8 cellular contexts compared by ENCODE assay signal in the genomic region with DNA sequence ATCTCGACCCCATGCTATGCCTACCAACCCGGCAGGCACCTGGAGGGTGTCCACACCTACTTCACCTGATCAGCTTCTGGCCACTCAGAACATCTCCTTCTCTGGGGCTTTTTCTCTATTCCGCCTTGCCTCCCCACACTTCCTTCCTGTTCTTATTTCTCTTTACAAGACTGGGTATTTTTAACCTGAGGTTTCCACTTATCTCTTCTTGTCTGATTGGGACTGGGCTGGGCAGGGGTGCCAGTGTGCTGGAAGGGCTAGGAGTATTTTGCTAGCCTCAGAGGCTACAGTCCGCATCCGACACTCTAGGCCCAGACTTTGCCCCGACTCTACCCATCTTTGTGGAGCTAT. TPM values are rescaled to one million over a fixed set of nuclear protein-coding genes. Genes with fewer than 3 reads are reported as not detected.
DNase-seq lines count a peak whose midpoint lies in the region; ATAC-seq and TF ChIP-seq lines count a peak whose summit lies in the region.
"Had no signal": no experiment of that assay in that cellular context is flagged by ENCODE, and none has a peak within 500 bp of the region (broad histone marks: within the 10 kb centered on the region; RNA-seq: fewer than 3 reads in every experiment).

No MANE protein-coding gene starts in this region.

- POLR2A ChIA-PET in activated CD4-positive, alpha-beta T cell treated with anti-CD3 and anti-CD28 coated beads, Interleukin-2, amount 10 ng/mL, durations not matched to agents 7 days and 5 days (lab: Charles Lee) = interaction anchor here (0.5 kb wide), 1 partner anchor 178 kb away, joined by 3 read pairs; a partner anchor contains a TSS

- no peak for TF ChIP-seq POLR2A in heart left ventricle (IDR thresholded peaks at IDR 0.05)

- H3K9me3 ChIP-seq in heart left ventricle = no peaks in the 10 kb centered on the region

- H3K36me3 ChIP-seq in heart left ventricle = no peaks in the 10 kb centered on the region

- peak overlapping the region; percentile 51 for H3K4me3 Mint-ChIP-seq in activated CD4-positive, alpha-beta T cell treated with anti-CD3 and anti-CD28 coated beads, Interleukin-2, amount 10 ng/mL, durations not matched to agents 7 days and 5 days

- 81 to 88% (median 85%) methylated on average over 6 of the region's 6 CpGs for WGBS in heart left ventricle, 4 donors

- CTCF ChIA-PET in activated CD4-positive, alpha-beta T cell treated with anti-CD3 and anti-CD28 coated beads, Interleukin-2, amount 10 ng/mL, durations not matched to agents 7 days and 5 days (lab: Charles Lee) = interaction anchor here (0.7 to 1.7 kb wide), 6 partner anchors 9 to 67 kb away, joined by 3 to 9 read pairs (median 4); no protein-coding TSS in a partner anchor

- TF ChIP-seq CTCF in heart left ventricle (IDR thresholded peaks at IDR 0.05) = no peak

- DNase-seq in activated CD4-positive, alpha-beta T cell treated with anti-CD3 and anti-CD28 coated beads, Interleukin-2, amount 10 ng/mL, durations not matched to agents 7 days and 5 days = peak; percentile 34
- peak; percentile 73 for DNase-seq in pons (ENCODE audit: low spot score)
- DNase-seq in GM03348 (ENCODE audit: low spot score) = no peak
- no peak for DNase-seq in RKO (ENCODE audit: low spot score)
- DNase-seq in heart left ventricle = no peak
- DNase-seq: effector CD8-positive, alpha-beta T cell had no signal

- no peaks in the 10 kb centered on the region for H3K27me3 ChIP-seq in heart left ventricle

- intact Hi-C loops in heart left ventricle (cut with DNase I) = no loop called here

- H3K27ac Mint-ChIP-seq in activated CD4-positive, alpha-beta T cell treated with anti-CD3 and anti-CD28 coated beads, Interleukin-2, amount 10 ng/mL, durations not matched to agents 7 days and 5 days = peak overlapping the region; percentile 92

- ATAC-seq in GM18867 (IDR thresholded peaks at IDR 0.05; ENCODE audit: unreplicated experiment) = peak; percentile 48
- peak; percentile 66 for ATAC-seq in HG03354 (IDR thresholded peaks at IDR 0.05; ENCODE audit: poor library complexity, severe bottlenecking, unreplicated experiment)
- no peak for ATAC-seq in heart left ventricle

- no peaks in the 10 kb centered on the region for H3K9me3 Mint-ChIP-seq in activated CD4-positive, alpha-beta T cell treated with anti-CD3 and anti-CD28 coated beads, Interleukin-2, amount 10 ng/mL, durations not matched to agents 7 days and 5 days

- H3K4me3 ChIP-seq in heart left ventricle = peak overlapping the region in 1 of 12 donors; percentile 8

- H3K4me1 Mint-ChIP-seq in activated CD4-positive, alpha-beta T cell treated with anti-CD3 and anti-CD28 coated beads, Interleukin-2, amount 10 ng/mL, durations not matched to agents 7 days and 5 days = peaks cover 50% of the 10 kb centered on the region

- peaks cover 0 to 49% (median 2%) of the 10 kb centered on the region in 12 donors for H3K4me1 ChIP-seq in heart left ventricle

- H3K27me3 Mint-ChIP-seq in activated CD4-positive, alpha-beta T cell treated with anti-CD3 and anti-CD28 coated beads, Interleukin-2, amount 10 ng/mL, durations not matched to agents 7 days and 5 days = peaks cover 3% of the 10 kb centered on the region

- H3K27ac ChIP-seq in heart left ventricle = peak overlapping the region in 1 of 12 donors; percentile 92

- peaks cover 1% of the 10 kb centered on the region for H3K36me3 Mint-ChIP-seq in activated CD4-positive, alpha-beta T cell treated with anti-CD3 and anti-CD28 coated beads, Interleukin-2, amount 10 ng/mL, durations not matched to agents 7 days and 5 days (ENCODE audit: low read depth)

RNA-seq across cellular contexts. Expression of a gene that starts 26.2 kb away (rescaled TPM):
- 10 to 100 TPM; 32.1 to 36.2 TPM for total RNA-seq in activated CD4-positive, alpha-beta T cell treated with anti-CD3 and anti-CD28 coated beads, Interleukin-2, amount 10 ng/mL, durations not matched to agents 7 days and 5 days
- 10 to 100 TPM; 14.7 to 24.5 (median 23.1) TPM for total RNA-seq in heart left ventricle
- polyA plus RNA-seq in heart left ventricle = 10 to 100 TPM in 1 of 2 donors, 1 to 10 TPM in 1; 7.2 to 16.3 TPM

RNA-seq across cellular contexts. Expression of a gene that starts 26.4 kb away (rescaled TPM):
- 100 to 1,000 TPM; 132 to 153 TPM for total RNA-seq in activated CD4-positive, alpha-beta T cell treated with anti-CD3 and anti-CD28 coated beads, Interleukin-2, amount 10 ng/mL, durations not matched to agents 7 days and 5 days
- 100 to 1,000 TPM; 125 to 264 (median 211) TPM for total RNA-seq in heart left ventricle
- polyA plus RNA-seq in heart left ventricle = 100 to 1,000 TPM; 155 to 328 TPM

Comparison
In these comparisons a context has a peak if more than half of its experiments do, and no peak if none do; other contexts are left out.
1. ATAC-seq: peak in GM18867 (single experiment) and HG03354 (single experiment); none in heart left ventricle (0 of 4).
2. DNase-seq: peak in activated CD4-positive, alpha-beta T cell treated with anti-CD3 and anti-CD28 coated beads, Interleukin-2, amount 10 ng/mL, durations not matched to agents 7 days and 5 days (single experiment) and pons (single experiment); none in GM03348 (single experiment), RKO (single experiment) and heart left ventricle (0 of 5).